18 cellular contexts compared by ENCODE assay signal in the genomic region with DNA sequence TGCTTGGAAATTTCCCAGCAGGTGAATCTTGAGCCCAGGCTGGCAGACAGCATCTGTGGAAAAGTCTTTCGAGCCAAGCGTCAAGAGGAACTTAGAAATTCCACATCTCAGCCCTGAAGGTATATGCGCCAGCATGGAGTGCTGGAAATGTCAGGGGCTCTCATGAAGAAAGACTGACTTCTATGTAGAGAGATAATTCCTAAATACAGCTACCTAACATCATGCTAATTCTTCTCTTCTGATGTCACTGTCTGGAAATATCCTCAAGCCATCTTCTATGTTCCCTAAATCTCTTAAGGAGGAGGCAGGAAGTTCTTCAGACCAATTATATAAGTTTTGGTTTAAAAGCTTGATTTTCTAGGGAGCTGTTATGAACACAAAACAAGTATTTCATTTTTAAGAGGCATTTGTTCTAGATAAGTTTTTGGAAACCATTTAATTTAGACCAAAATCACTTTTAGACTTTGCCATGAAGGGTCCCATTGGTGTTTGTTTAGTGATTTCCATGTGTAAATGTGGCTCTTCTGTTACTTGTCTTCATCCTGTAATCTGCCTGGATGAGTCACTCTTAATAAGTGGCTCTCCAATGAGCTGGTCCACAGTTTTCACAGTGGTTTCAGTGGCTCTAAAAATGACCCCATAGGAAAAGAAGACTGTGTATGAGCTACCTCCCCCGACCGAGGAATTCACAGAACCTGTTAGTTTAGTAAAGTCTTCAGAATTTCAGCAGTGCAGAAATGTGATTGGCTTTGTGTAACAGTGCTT.
A peak's percentile ranks its signal among the peaks of the same experiment; 100 is the strongest.
DNase-seq lines count a peak whose midpoint lies in the region; TF ChIP-seq lines count a peak whose summit lies in the region.
"Had no signal": no experiment of that assay in that cellular context is flagged by ENCODE, and none has a peak within 500 bp of the region (broad histone marks: within the 10 kb centered on the region; RNA-seq: fewer than 3 reads in every experiment).

No MANE protein-coding gene starts in this region.

- H2BK15ac ChIP-seq in mesenchymal stem cell (ENCODE audit: low read depth, poor library complexity, severe bottlenecking) = no peak overlapping the region

- H3K14ac ChIP-seq in mesenchymal stem cell (ENCODE audit: low read length in 2 of 2) = no peak overlapping the region

- no peaks in the 10 kb centered on the region for H3K27me3 Mint-ChIP-seq in HFFc6 (ENCODE audit: insufficient read depth)
- H3K27me3 Mint-ChIP-seq: stimulated activated naive CD8-positive, alpha-beta T cell treated with anti-CD3 and anti-CD28 coated beads, Interleukin-15, Interleukin-2, amounts not matched to agents 100 ng/mL and 50 ng/mL, for 24 hours had no signal

- peaks cover 74% of the 10 kb centered on the region for H3K4me1 Mint-ChIP-seq in HFFc6 (ENCODE audit: low read depth)

- no TSS peak for BruUV-seq in A673 (replicated peaks; lab: Mats Ljungman, UMichigan)

- WGBS in mesenchymal stem cell = 58% methylated on average over 4 of the region's 5 CpGs

- H3K27ac ChIP-seq in A673 (ENCODE audit: low read depth, low read length, poor library complexity, severe bottlenecking) = no peak overlapping the region
- H3K27ac ChIP-seq in mesenchymal stem cell (ENCODE audit: low read length, poor library complexity, severe bottlenecking) = no peak overlapping the region
- no peak overlapping the region for H3K27ac ChIP-seq in uterus
- H3K27ac ChIP-seq: colonic mucosa, parathyroid adenoma, spleen, upper lobe of right lung, WERI-Rb-1 had no signal

- no peaks in the 10 kb centered on the region for H3K9me3 Mint-ChIP-seq in HFFc6
- H3K9me3 Mint-ChIP-seq: stimulated activated naive CD8-positive, alpha-beta T cell treated with anti-CD3 and anti-CD28 coated beads, Interleukin-15, Interleukin-2, amounts not matched to agents 100 ng/mL and 50 ng/mL, for 24 hours had no signal

- TF ChIP-seq CTCF in A673 (conservative IDR thresholded peaks at IDR 0.05; ENCODE audit: low read depth, low read length) = no peak
- no peak for TF ChIP-seq CTCF in HFFc6 (IDR thresholded peaks at IDR 0.05)
- no peak for TF ChIP-seq CTCF in astrocyte of the spinal cord (IDR thresholded peaks at IDR 0.05; ENCODE audit: low read depth, low read length)
- TF ChIP-seq CTCF in GM10266 (IDR thresholded peaks at IDR 0.05; ENCODE audit: control insufficient read depth, insufficient read depth, low read depth, missing control alignments) = no peak
- no peak for TF ChIP-seq CTCF in uterus (IDR thresholded peaks at IDR 0.05)

- H3K4me2 ChIP-seq in mesenchymal stem cell (ENCODE audit: low read length, poor library complexity, severe bottlenecking) = no peak overlapping the region

- no peak overlapping the region for H2BK120ac ChIP-seq in mesenchymal stem cell (ENCODE audit: low read depth, low read length)

- 0 out of 2 replicates have a peak overlapping the region, but pooled peaks have one; percentile 9 for H3K4me3 Mint-ChIP-seq in HFFc6
- H3K4me3 Mint-ChIP-seq: stimulated activated naive CD8-positive, alpha-beta T cell treated with anti-CD3 and anti-CD28 coated beads, Interleukin-15, Interleukin-2, amounts not matched to agents 100 ng/mL and 50 ng/mL, for 24 hours had no signal

- H3K9me3 ChIP-seq in A673 (ENCODE audit: low read depth, low read length, poor library complexity, severe bottlenecking) (no peaks in the 10 kb centered on the region), mesenchymal stem cell (ENCODE audit: control insufficient read depth, low read length) (no peaks in the 10 kb centered on the region), uterus (no peaks in the 10 kb centered on the region)
- H3K9me3 ChIP-seq: colonic mucosa, MG63, spleen, upper lobe of right lung had no signal

- no peak overlapping the region for H2BK5ac ChIP-seq in mesenchymal stem cell (ENCODE audit: low read depth, low read length, poor library complexity, severe bottlenecking)

- peak overlapping the region; percentile 38 for H3K9ac ChIP-seq in mesenchymal stem cell (ENCODE audit: low read length)
- H3K9ac ChIP-seq: parathyroid adenoma had no signal

- peak overlapping the region; percentile 81 for H3K27ac Mint-ChIP-seq in HFFc6
- H3K27ac Mint-ChIP-seq: stimulated activated naive CD8-positive, alpha-beta T cell treated with anti-CD3 and anti-CD28 coated beads, Interleukin-15, Interleukin-2, amounts not matched to agents 100 ng/mL and 50 ng/mL, for 24 hours had no signal

- H2BK12ac ChIP-seq in mesenchymal stem cell (ENCODE audit: low read length in 2 of 2) = peak overlapping the region in 1 of 2 experiments; percentile 43

- no peaks in the 10 kb centered on the region for H3K36me3 ChIP-seq in A673 (ENCODE audit: insufficient read depth, low read length, poor library complexity, severe bottlenecking)
- no peaks in the 10 kb centered on the region for H3K36me3 ChIP-seq in mesenchymal stem cell (ENCODE audit: control insufficient read depth in 1 of 2, insufficient read depth in 2 of 2, low read depth in 1 of 2, low read length in 2 of 2)
- H3K36me3 ChIP-seq in uterus = no peaks in the 10 kb centered on the region
- H3K36me3 ChIP-seq: colonic mucosa, MG63, spleen, upper lobe of right lung, WERI-Rb-1 had no signal

- DNase-seq in A673 (ENCODE audit: low spot score) = peak; percentile 26
- peak; percentile 54 for DNase-seq in HFFc6
- peak; percentile 57 for DNase-seq in astrocyte of the spinal cord (ENCODE audit: low read depth, low spot score)
- peak; percentile 69 for DNase-seq in mesenchymal stem cell
- DNase-seq in GM10266 (ENCODE audit: extremely low spot score) = no peak
- DNase-seq in mesenteric fat pad (ENCODE audit: low spot score) = no peak
- DNase-seq in uterus = no peak
- DNase-seq in iPS-NIHi7 (ENCODE audit: extremely low spot score) = no peak
- DNase-seq: amniotic stem cell, colonic mucosa, MG63, NCI-H1930, NCI-H526 treated with DMSO at 0.1 percent for 48 hours, spleen, upper lobe of right lung, WERI-Rb-1 had no signal

- POLR2A ChIA-PET in A673 (lab: Charles Lee; ENCODE audit: low non-redundant PET) = interaction anchor here (0.6 kb wide), 1 partner anchor 138 kb away, joined by 3 read pairs; no protein-coding TSS in a partner anchor

- H2AK5ac ChIP-seq in mesenchymal stem cell (ENCODE audit: low read length, severe bottlenecking) = peak overlapping the region; percentile 47

- no peak overlapping the region for H2AFZ ChIP-seq in mesenchymal stem cell (ENCODE audit: low read depth, low read length)
- H2AFZ ChIP-seq: parathyroid adenoma had no signal

- CTCF ChIA-PET in A673 (lab: Charles Lee) = no interaction called here

- TF ChIP-seq POLR2A in uterus (IDR thresholded peaks at IDR 0.05) = no peak

- no peak overlapping the region for H3K23ac ChIP-seq in mesenchymal stem cell (ENCODE audit: low read length in 2 of 2)

- no peaks in the 10 kb centered on the region for H3K27me3 ChIP-seq in A673 (replicated peaks; ENCODE audit: insufficient read depth, low read depth, low read length, poor library complexity)
- no peaks in the 10 kb centered on the region for H3K27me3 ChIP-seq in mesenchymal stem cell (ENCODE audit: control insufficient read depth in 1 of 2, insufficient read depth in 1 of 2, low read length in 2 of 2)
- no peaks in the 10 kb centered on the region for H3K27me3 ChIP-seq in uterus
- H3K27me3 ChIP-seq: colonic mucosa, MG63, spleen, upper lobe of right lung had no signal

- H3K18ac ChIP-seq in mesenchymal stem cell (ENCODE audit: low read depth in 1 of 2, low read length in 2 of 2) = no peak overlapping the region

- H4K91ac ChIP-seq in mesenchymal stem cell (ENCODE audit: low read length) = no peak overlapping the region

- in situ Hi-C loops in astrocyte of the spinal cord (cut with HindIII; ENCODE audit: low sequenced_read_pairs) = no loop called here

- intact Hi-C loops in A673 (cut with micrococcal nuclease; ENCODE audit: unreplicated experiment) (no loop called here), uterus (cut with DNase I; ENCODE audit: low total_unique reads) (no loop called here)

- H3K4me3 ChIP-seq in A673 (ENCODE audit: low read depth, low read length, poor library complexity, severe bottlenecking) (no peak overlapping the region), astrocyte of the spinal cord (ENCODE audit: low read depth, low read length) (no peak overlapping the region), mesenchymal stem cell (ENCODE audit: insufficient read depth in 1 of 2, low read depth in 1 of 2, low read length in 2 of 2) (no peak overlapping the region), uterus (no peak overlapping the region)
- H3K4me3 ChIP-seq: colonic mucosa, MG63, spleen, upper lobe of right lung had no signal

- H3K4ac ChIP-seq in mesenchymal stem cell (ENCODE audit: low read depth in 1 of 2, low read length in 2 of 2) = no peak overlapping the region

- H3K36me3 Mint-ChIP-seq in HFFc6 (ENCODE audit: low read depth) = peaks cover 23% of the 10 kb centered on the region

- no peaks in the 10 kb centered on the region for H3K4me1 ChIP-seq in A673 (ENCODE audit: insufficient read depth, low read length, poor library complexity, severe bottlenecking)
- peaks cover 4% of the 10 kb centered on the region for H3K4me1 ChIP-seq in mesenchymal stem cell (ENCODE audit: control insufficient read depth, insufficient read depth, low read depth, low read length)
- H3K4me1 ChIP-seq in uterus = no peaks in the 10 kb centered on the region
- H3K4me1 ChIP-seq: colonic mucosa, spleen, upper lobe of right lung had no signal

- no peak overlapping the region for H4K8ac ChIP-seq in mesenchymal stem cell (ENCODE audit: low read length)

- no peaks in the 10 kb centered on the region for H3K79me1 ChIP-seq in mesenchymal stem cell (replicated peaks; ENCODE audit: low read length, poor library complexity, severe bottlenecking)

Comparison
In these comparisons a context has a peak if more than half of its experiments do, and no peak if none do; other contexts are left out.
1. DNase-seq: peak in A673 (single experiment), HFFc6 (single experiment), astrocyte of the spinal cord (single experiment) and mesenchymal stem cell (single experiment); none in GM10266 (single experiment), mesenteric fat pad (single experiment), uterus (0 of 2) and iPS-NIHi7 (single experiment).